Comparison of ENCODE assay signal across 12 cellular contexts in genomic region chr17:65583921-65584603, GRCh38. TPM values are rescaled to one million over a fixed set of nuclear protein-coding genes. Genes with fewer than 3 reads are reported as not detected.
A peak's percentile ranks its signal among the peaks of the same experiment; 100 is the strongest.
DNase-seq lines count a peak whose midpoint lies in the region; ATAC-seq, FAIRE-seq and TF ChIP-seq lines count a peak whose summit lies in the region.
"Had no signal": no experiment of that assay in that cellular context is flagged by ENCODE, and none has a peak within 500 bp of the region (broad histone marks: within the 10 kb centered on the region; RNA-seq: fewer than 3 reads in every experiment).

No MANE protein-coding gene starts in this region.

- H2AFZ ChIP-seq in SK-N-SH (ENCODE audit: low read depth) (no peak overlapping the region), H1 (ENCODE audit: low read length) (no peak overlapping the region), PC-3 (ENCODE audit: low read length) (no peak overlapping the region)

- H2BK15ac ChIP-seq in H1 (ENCODE audit: low read length), result no peak overlapping the region; the same call in 1 of the 2 replicates

- no peak for TF ChIP-seq POLR2A in H1 (IDR thresholded peaks at IDR 0.05; ENCODE audit: control extremely low read depth in 1 of 2, low read depth in 2 of 2, low read length in 2 of 2)

- FAIRE-seq in H1 (lab: Jason Lieb, UNC), result no peak
- no peak for FAIRE-seq in pancreas (lab: Jason Lieb, UNC)

- TF ChIP-seq RAD21 in SK-N-SH (IDR thresholded peaks at IDR 0.05; ENCODE audit: low read length), result no peak
- no peak for TF ChIP-seq RAD21 in H1 (IDR thresholded peaks at IDR 0.05 in 1 of 2, conservative IDR thresholded peaks at IDR 0.05 in 1 of 2; ENCODE audit: low read depth in 2 of 2, low read length in 2 of 2)

- no peaks in the 10 kb centered on the region for H3K27me3 ChIP-seq in CD4-positive, alpha-beta T cell (ENCODE audit: control insufficient read depth, insufficient read depth, low read length)
- H3K27me3 ChIP-seq in SK-N-SH (ENCODE audit: insufficient read depth) (no peaks in the 10 kb centered on the region), H1 (replicated peaks in 1 of 4; ENCODE audit: control insufficient read depth in 3 of 4, extremely low read depth in 1 of 4, insufficient read depth in 3 of 4, low read length in 3 of 4) (no peaks in the 10 kb centered on the region), pancreas (no peaks in the 10 kb centered on the region), PC-3 (ENCODE audit: low read length) (no peaks in the 10 kb centered on the region)
- H3K27me3 ChIP-seq: cardiac muscle cell had no signal

- H3K4ac ChIP-seq in H1 (replicated peaks; ENCODE audit: insufficient read length, low read depth, low read length), result no peak overlapping the region

- peak overlapping the region; percentile 18 for H4K91ac ChIP-seq in H1 (replicated peaks; ENCODE audit: insufficient read length, low read length)

- H3K36me3 ChIP-seq in SK-N-SH (replicated peaks in 1 of 2; ENCODE audit: control insufficient read depth in 1 of 2, insufficient read depth in 2 of 2, low read length in 1 of 2) (no peaks in the 10 kb centered on the region), H1 (ENCODE audit: control insufficient read depth in 2 of 4, insufficient read depth in 4 of 4, low read length in 3 of 4) (no peaks in the 10 kb centered on the region), pancreas (no peaks in the 10 kb centered on the region), PC-3 (ENCODE audit: low read depth, low read length) (no peaks in the 10 kb centered on the region)
- H3K36me3 ChIP-seq: cardiac muscle cell had no signal

- no peak overlapping the region for H3K4me3 Mint-ChIP-seq in CD4-positive, alpha-beta T cell
- H3K4me3 Mint-ChIP-seq in effector memory CD8-positive, alpha-beta T cell, result no peak overlapping the region
- H3K4me3 Mint-ChIP-seq: CD14-positive monocyte had no signal

- no peaks in the 10 kb centered on the region for H3K9me2 ChIP-seq in SK-N-SH
- no peaks in the 10 kb centered on the region for H3K9me2 ChIP-seq in PC-3 (replicated peaks; ENCODE audit: low read length)

- H3K4me3 ChIP-seq in SK-N-SH (ENCODE audit: low read depth in 2 of 2, low read length in 1 of 2), result no peak overlapping the region
- H3K4me3 ChIP-seq in H1 (ENCODE audit: extremely low read depth in 1 of 4, insufficient read depth in 2 of 4, low read depth in 3 of 4, low read length in 4 of 4), result no peak overlapping the region
- H3K4me3 ChIP-seq in pancreas, result no peak overlapping the region
- no peak overlapping the region for H3K4me3 ChIP-seq in PC-3 (ENCODE audit: low read length)
- H3K4me3 ChIP-seq: cardiac muscle cell had no signal

- no peaks in the 10 kb centered on the region for H3K9me3 Mint-ChIP-seq in CD4-positive, alpha-beta T cell
- no peaks in the 10 kb centered on the region for H3K9me3 Mint-ChIP-seq in effector memory CD8-positive, alpha-beta T cell

- no peaks in the 10 kb centered on the region for H3K27me3 Mint-ChIP-seq in CD4-positive, alpha-beta T cell
- H3K27me3 Mint-ChIP-seq in effector memory CD8-positive, alpha-beta T cell, result peaks cover 7 to 12% of the 10 kb centered on the region in 2 donors

- H3K9ac ChIP-seq in SK-N-SH (no peak overlapping the region), H1 (replicated peaks in 1 of 4; ENCODE audit: extremely low read depth in 1 of 4, low read depth in 3 of 4, low read length in 3 of 4) (no peak overlapping the region), PC-3 (ENCODE audit: low read length) (no peak overlapping the region)

- no peak overlapping the region for H2BK120ac ChIP-seq in H1 (replicated peaks; ENCODE audit: low read depth, low read length)

- no peaks in the 10 kb centered on the region for H3K9me3 ChIP-seq in CD4-positive, alpha-beta T cell (ENCODE audit: control insufficient read depth, low read length)
- H3K9me3 ChIP-seq in SK-N-SH, result no peaks in the 10 kb centered on the region
- no peaks in the 10 kb centered on the region for H3K9me3 ChIP-seq in H1 (ENCODE audit: insufficient read depth in 2 of 2, low read depth in 1 of 2, low read length in 1 of 2)
- H3K9me3 ChIP-seq in pancreas, result no peaks in the 10 kb centered on the region
- no peaks in the 10 kb centered on the region for H3K9me3 ChIP-seq in PC-3 (ENCODE audit: low read length)

- no peak overlapping the region for H2AK5ac ChIP-seq in H1 (ENCODE audit: low read depth, low read length)

- H2BK20ac ChIP-seq in H1 (ENCODE audit: low read length), result peak overlapping the region; percentile 56; the same call in 1 of the 2 replicates

- POLR2A ChIA-PET in CD4-positive, alpha-beta T cell (lab: Charles Lee), result interaction anchor here (1.0 to 2.1 kb wide), 3 partner anchors 8 to 45 kb away, joined by 3 to 8 read pairs (median 4); no protein-coding TSS in a partner anchor
- POLR2A ChIA-PET in SK-N-SH (lab: Yijun Ruan, JAX), result no interaction called here
- POLR2A ChIA-PET in H1 (lab: Charles Lee; ENCODE audit: partially characterized antibody), result interaction anchor here (0.7 to 1.1 kb wide), 2 partner anchors 11 kb away, joined by 3 to 5 read pairs; no protein-coding TSS in a partner anchor
- POLR2A ChIA-PET in PC-3 (lab: Charles Lee; ENCODE audit: unreplicated experiment), result no interaction called here

- intact Hi-C loops in CD4-positive, alpha-beta T cell (cut with DNase I, micrococcal nuclease), result no loop called here
- intact Hi-C loops in pancreas (cut with DNase I) (no loop called here), PC-3 (cut with micrococcal nuclease) (no loop called here)

- H3K4me2 ChIP-seq in SK-N-SH (no peak overlapping the region), H1 (ENCODE audit: insufficient read depth in 1 of 2, low read depth in 2 of 2, low read length in 2 of 2) (no peak overlapping the region), PC-3 (ENCODE audit: low read length) (no peak overlapping the region)

- H2BK12ac ChIP-seq in H1 (ENCODE audit: low read depth, low read length), result no peak overlapping the region

- peak overlapping the region; percentile 30 for H3K27ac Mint-ChIP-seq in CD4-positive, alpha-beta T cell
- H3K27ac Mint-ChIP-seq in effector memory CD8-positive, alpha-beta T cell, result no peak overlapping the region
- H3K27ac Mint-ChIP-seq: CD14-positive monocyte had no signal

- peaks cover 0 to 13% of the 10 kb centered on the region in 2 experiments; a peak in 1 of 4 replicates for H3K4me1 ChIP-seq in SK-N-SH (ENCODE audit: control insufficient read depth in 1 of 2, insufficient read depth in 2 of 2, low read depth in 1 of 2, low read length in 1 of 2)
- peaks cover 0 to 9% (median 6%) of the 10 kb centered on the region in 4 experiments; a peak in 4 of 7 replicates for H3K4me1 ChIP-seq in H1 (replicated peaks in 1 of 4; ENCODE audit: control insufficient read depth in 3 of 4, insufficient read depth in 4 of 4, low read length in 3 of 4)
- peaks cover 5 to 21% (median 12%) of the 10 kb centered on the region in 3 donors for H3K4me1 ChIP-seq in pancreas
- peaks cover 19% of the 10 kb centered on the region for H3K4me1 ChIP-seq in PC-3 (ENCODE audit: insufficient read depth, low read length)

- H3K79me2 ChIP-seq in SK-N-SH (ENCODE audit: insufficient read depth), result no peaks in the 10 kb centered on the region
- H3K79me2 ChIP-seq in H1 (ENCODE audit: control insufficient read depth in 1 of 2, insufficient read depth in 2 of 2, low read length in 2 of 2), result no peaks in the 10 kb centered on the region
- no peaks in the 10 kb centered on the region for H3K79me2 ChIP-seq in PC-3 (ENCODE audit: low read length)

- H3F3A ChIP-seq in SK-N-SH (replicated peaks; ENCODE audit: insufficient read depth) (no peaks in the 10 kb centered on the region), PC-3 (ENCODE audit: low read length, unreplicated experiment) (no peaks in the 10 kb centered on the region)

- H2BK5ac ChIP-seq in H1 (ENCODE audit: low read depth, low read length), result no peak overlapping the region

- CTCF ChIA-PET in CD4-positive, alpha-beta T cell (lab: Charles Lee), result no interaction called here
- CTCF ChIA-PET in SK-N-SH (lab: Yijun Ruan, JAX) (interaction anchor here (0.6 to 1.3 kb wide), 2 partner anchors 10 to 352 kb away, joined by 3 to 4 read pairs; no protein-coding TSS in a partner anchor), H1 (lab: Charles Lee; ENCODE audit: partially characterized antibody) (interaction anchor here (0.9 to 1.4 kb wide), 3 partner anchors 27 to 287 kb away, joined by 3 read pairs; no protein-coding TSS in a partner anchor), PC-3 (lab: Charles Lee) (no interaction called here)

- H3K56ac ChIP-seq in H1 (replicated peaks; ENCODE audit: insufficient read length, low read depth, low read length), result no peak overlapping the region

- no peak overlapping the region for H3K23ac ChIP-seq in H1 (ENCODE audit: insufficient read length)

- H3K36me3 Mint-ChIP-seq in CD4-positive, alpha-beta T cell (ENCODE audit: low read depth), result no peaks in the 10 kb centered on the region
- no peaks in the 10 kb centered on the region for H3K36me3 Mint-ChIP-seq in effector memory CD8-positive, alpha-beta T cell (ENCODE audit: insufficient read depth)
- H3K36me3 Mint-ChIP-seq: CD14-positive monocyte had no signal

- TF ChIP-seq CTCF in CD4-positive, alpha-beta T cell (IDR thresholded peaks at IDR 0.05), result no peak
- TF ChIP-seq CTCF in SK-N-SH (IDR thresholded peaks at IDR 0.05), result no peak
- TF ChIP-seq CTCF in H1 (IDR thresholded peaks at IDR 0.05; ENCODE audit: control extremely low read depth in 1 of 3, insufficient read depth in 1 of 3, low read depth in 1 of 3, low read length in 3 of 3), result no peak
- no peak for TF ChIP-seq CTCF in pancreas (IDR thresholded peaks at IDR 0.05)
- TF ChIP-seq CTCF in PC-3 (conservative IDR thresholded peaks at IDR 0.05; ENCODE audit: low read depth, low read length), result no peak

- no TSS peak for BruUV-seq in PC-3 (replicated peaks; lab: Mats Ljungman, UMichigan)

- H4K5ac ChIP-seq in H1 (ENCODE audit: insufficient read length, low read depth, low read length), result no peak overlapping the region

- H4K20me1 ChIP-seq in SK-N-SH (ENCODE audit: insufficient read depth) (no peaks in the 10 kb centered on the region), H1 (replicated peaks in 1 of 2; ENCODE audit: control insufficient read depth in 1 of 2, insufficient read depth in 2 of 2, low read length in 2 of 2) (no peaks in the 10 kb centered on the region), PC-3 (ENCODE audit: low read length) (no peaks in the 10 kb centered on the region)

- no peaks in the 10 kb centered on the region for H3K79me1 ChIP-seq in H1 (ENCODE audit: low read depth, low read length)

- ATAC-seq in CD4-positive, alpha-beta T cell (ENCODE audit: poor library complexity), result no peak
- ATAC-seq in pancreas (peak; percentile 54 to 62 (median 60)), PC-3 (no peak)
- no peak for ATAC-seq in effector memory CD8-positive, alpha-beta T cell (replicated peaks)

- DNase-seq in CD4-positive, alpha-beta T cell, result no peak
- DNase-seq in SK-N-SH (peak; percentile 49), H1 (ENCODE audit: low read depth in 1 of 2, low spot score in 2 of 2) (no peak), pancreas (peak in 2 of 6 donors; percentile 31 to 44), A172 (ENCODE audit: low spot score) (no peak), PC-3 (no peak)
- no peak for DNase-seq in effector memory CD8-positive, alpha-beta T cell
- DNase-seq: activated gamma-delta T cell, Karpas-422, NCI-H1417 treated with DMSO at 0.1 percent for 48 hours had no signal

- H3K14ac ChIP-seq in H1 (ENCODE audit: insufficient read length), result no peak overlapping the region

- H3K23me2 ChIP-seq in H1 (ENCODE audit: low read depth, low read length), result no peaks in the 10 kb centered on the region

- no peak overlapping the region for H3K18ac ChIP-seq in H1 (ENCODE audit: extremely low read depth, low read length)

- 44% methylated on average over 7 of the region's 10 CpGs for WGBS in SK-N-SH (ENCODE audit: low lambda C conversion rate)
- 93% methylated on average over 10 of the region's 10 CpGs; no CpG with 5 or more reads in 1 of the 2 experiments for WGBS in H1 (ENCODE audit: extremely low coverage in 1 of 2, insufficient coverage in 1 of 2, insufficient read length in 1 of 2, insufficient replicate concordance in 2 of 2, low coverage in 1 of 2, low lambda C conversion rate in 2 of 2, missing lambda C conversion rate in 1 of 2), 2 experiments
- 61 to 65% methylated on average over 10 of the region's 10 CpGs for WGBS in pancreas, 2 donors

- TF ChIP-seq EP300 in SK-N-SH (IDR thresholded peaks at IDR 0.05; ENCODE audit: borderline replicate concordance in 1 of 2, low read depth in 1 of 2, low read length in 1 of 2) (no peak), H1 (IDR thresholded peaks at IDR 0.05; ENCODE audit: borderline replicate concordance in 1 of 2, low read depth in 2 of 2, low read length in 2 of 2) (no peak)

- no peak overlapping the region for H4K8ac ChIP-seq in H1 (ENCODE audit: extremely low read depth, insufficient read depth, low read length)

- H3K4me1 Mint-ChIP-seq in CD4-positive, alpha-beta T cell (ENCODE audit: low read depth), result peaks cover 53% of the 10 kb centered on the region
- peaks cover 4% of the 10 kb centered on the region in 2 donors for H3K4me1 Mint-ChIP-seq in effector memory CD8-positive, alpha-beta T cell (ENCODE audit: low read depth in 2 of 2)
- H3K4me1 Mint-ChIP-seq: CD14-positive monocyte had no signal

- no peak overlapping the region for H3K27ac ChIP-seq in CD4-positive, alpha-beta T cell (ENCODE audit: low read depth, low read length)
- H3K27ac ChIP-seq in SK-N-SH (ENCODE audit: low read depth in 2 of 2, low read length in 1 of 2) (no peak overlapping the region), H1 (ENCODE audit: low read depth, low read length) (no peak overlapping the region), pancreas (peak overlapping the region in 3 of 4 donors; percentile 3 to 40 (median 34)), PC-3 (ENCODE audit: low read length) (no peak overlapping the region)
- H3K27ac ChIP-seq: cardiac muscle cell had no signal

RNA-seq across cellular contexts. Expression of gene AXIN2, which starts 22.6 kb away (rescaled TPM):
- total RNA-seq in CD4-positive, alpha-beta T cell, result 10 to 100 TPM; 47.9 to 49.8 TPM
- polyA plus RNA-seq in SK-N-SH (2012; rRNA removed) (7.9 and 8.3 TPM in 2 replicates), H1 (2011; rRNA removed) (17.7 and 24.2 TPM in 2 replicates), pancreas (1 to 10 TPM; 2.5 to 3.1 TPM)
- polyA plus RNA-seq in SK-N-SH (2012; cell fraction: cytosol; rRNA removed), result 5.4 and 7.0 TPM in 2 replicates
- polyA plus RNA-seq in SK-N-SH (2012; cell fraction: nucleus; rRNA removed), result 17.8 and 19.1 TPM in 2 replicates
- total RNA-seq in H1 (2021; fragmentation: NEBNext Ultra II Directional; extraction: Animal tissue kit (Norgen Biotek cat#: 25700)), result 31.7 and 33.4 TPM in 2 replicates
- polyA plus RNA-seq in H1 (2011; cell fraction: cytosol; rRNA removed), result 19.3 TPM
- 36.2 TPM for polyA plus RNA-seq in H1 (2011; cell fraction: nucleus; rRNA removed)
- 18.3 to 25.8 TPM (median 20.3 TPM) in 4 replicates for polyA plus RNA-seq in H1 (2012, experiment 1 of 2)
- 9.2 TPM for polyA plus RNA-seq in H1 (2012, experiment 2 of 2)
- polyA plus RNA-seq in H1 (2013, experiment 1 of 2), result 17.7 TPM
- 15.4 TPM for polyA plus RNA-seq in H1 (2013, experiment 2 of 2)
- 14.1 and 21.3 TPM in 2 replicates for polyA minus RNA-seq in H1 (2011; rRNA and poly(A)+ RNA removed)
- polyA minus RNA-seq in H1 (2011; cell fraction: cytosol; rRNA and poly(A)+ RNA removed), result 21.3 TPM
- 44.5 TPM for polyA minus RNA-seq in H1 (2011; cell fraction: nucleus; rRNA and poly(A)+ RNA removed)
- total RNA-seq in pancreas (10 to 100 TPM in 1 of 6 donors, 1 to 10 TPM in 5; 2.6 to 13.1 (median 4.2) TPM), PC-3 (2014; rRNA removed) (2.0 and 2.6 TPM in 2 replicates)
- total RNA-seq in A172 (2014; rRNA removed; shearing (Covaris generic)), result 0.77 and 1.2 TPM in 2 replicates

Comparison
In these comparisons a context has a peak if more than half of its experiments do, and no peak if none do; other contexts are left out.
1. ATAC-seq: peak in pancreas (4 of 4); none in CD4-positive, alpha-beta T cell (single experiment), PC-3 (single experiment) and effector memory CD8-positive, alpha-beta T cell (single experiment).
2. H3K27ac ChIP-seq: peak in pancreas (3 of 4); none in CD4-positive, alpha-beta T cell (single experiment), SK-N-SH (0 of 2), H1 (single experiment) and PC-3 (single experiment).
3. CTCF ChIA-PET loops: an anchor here in SK-N-SH (0.6 to 1.3 kb wide) and H1 (0.9 to 1.4 kb wide); none called in CD4-positive, alpha-beta T cell and PC-3.
4. POLR2A ChIA-PET loops: an anchor here in CD4-positive, alpha-beta T cell (1.0 to 2.1 kb wide) and H1 (0.7 to 1.1 kb wide); none called in SK-N-SH and PC-3.